In the genomic region with DNA sequence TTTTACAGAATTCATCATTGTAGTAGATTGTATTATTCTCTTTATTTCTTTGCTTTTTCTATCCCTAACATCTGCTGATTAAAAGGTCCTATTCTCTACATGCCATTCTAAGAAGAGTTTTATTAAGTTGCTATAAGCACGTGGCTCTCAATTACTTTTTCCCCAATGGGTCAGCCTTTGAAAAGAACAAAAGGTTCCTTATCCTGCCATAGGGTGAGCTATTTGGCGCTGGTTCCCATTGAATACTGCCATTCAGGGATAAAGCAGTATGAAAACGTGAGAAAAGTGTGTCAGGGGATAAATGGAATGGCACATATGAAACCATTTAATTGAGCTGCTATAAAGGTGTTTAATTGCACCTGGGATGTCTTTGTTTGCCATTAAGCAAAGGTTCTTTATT, we compare ENCODE assay signal across 24 cellular contexts.
DNase-seq lines count a peak whose midpoint lies in the region; ATAC-seq, FAIRE-seq and TF ChIP-seq lines count a peak whose summit lies in the region.
"Had no signal": no experiment of that assay in that cellular context is flagged by ENCODE, and none has a peak within 500 bp of the region (broad histone marks: within the 10 kb centered on the region; RNA-seq: fewer than 3 reads in every experiment).

No MANE protein-coding gene starts in this region.

- CTCF ChIA-PET in H1 (lab: Charles Lee; ENCODE audit: partially characterized antibody): interaction anchor here (0.8 to 1.1 kb wide), 3 partner anchors 17 to 222 kb away, joined by 3 read pairs; no protein-coding TSS in a partner anchor

- H3K23me2 ChIP-seq in H1 (ENCODE audit: low read depth, low read length): peaks cover 3% of the 10 kb centered on the region; the same call in 1 of the 2 replicates

- H2BK120ac ChIP-seq in H1 (replicated peaks; ENCODE audit: low read depth, low read length): no peak overlapping the region

- H3K27ac ChIP-seq in OCI-LY3 (ENCODE audit: low read length) (no peak overlapping the region), H1 (ENCODE audit: low read depth, low read length) (no peak overlapping the region), spleen (peak overlapping the region in 7 of 8 donors; percentile 53 to 69 (median 64))

- H3K4me3 ChIP-seq in OCI-LY3 (ENCODE audit: low read length) (no peak overlapping the region), H1 (ENCODE audit: extremely low read depth in 1 of 4, insufficient read depth in 2 of 4, low read depth in 3 of 4, low read length in 4 of 4) (no peak overlapping the region), spleen (no peak overlapping the region)
- H3K4me3 ChIP-seq: body of pancreas had no signal

- peaks cover 17% of the 10 kb centered on the region for H3K4me1 Mint-ChIP-seq in activated T-cell treated with anti-CD3 and anti-CD28 coated beads, Interleukin-2, amount 50 U/mL, for 72 hours (ENCODE audit: low read depth)

- no peak overlapping the region for H4K8ac ChIP-seq in H1 (ENCODE audit: extremely low read depth, insufficient read depth, low read length)

- H3K27me3 Mint-ChIP-seq in activated T-cell treated with anti-CD3 and anti-CD28 coated beads, Interleukin-2, amount 50 U/mL, for 72 hours (ENCODE audit: low read depth): no peaks in the 10 kb centered on the region
- H3K27me3 Mint-ChIP-seq: activated naive CD4-positive, alpha-beta T cell treated with anti-CD3 and anti-CD28 coated beads, Interleukin-2, amount 10 ng/mL, durations not matched to agents 7 days and 5 days; stimulated activated naive CD8-positive, alpha-beta T cell treated with anti-CD3 and anti-CD28 coated beads, Interleukin-15, Interleukin-2, amounts not matched to agents 100 ng/mL and 50 ng/mL, for 24 hours; type B pancreatic cell had no signal

- H2BK20ac ChIP-seq in H1 (ENCODE audit: low read length): no peak overlapping the region

- H3K14ac ChIP-seq in H1 (ENCODE audit: insufficient read length): no peak overlapping the region

- no peak for TF ChIP-seq RAD21 in H1 (IDR thresholded peaks at IDR 0.05 in 1 of 2, conservative IDR thresholded peaks at IDR 0.05 in 1 of 2; ENCODE audit: low read depth in 2 of 2, low read length in 2 of 2)

- H2AFZ ChIP-seq in OCI-LY3 (ENCODE audit: low read depth, low read length): no peak overlapping the region
- H2AFZ ChIP-seq in H1 (ENCODE audit: low read length): no peak overlapping the region

- H3K4me3 Mint-ChIP-seq in activated T-cell treated with anti-CD3 and anti-CD28 coated beads, Interleukin-2, amount 50 U/mL, for 72 hours: peak overlapping the region; percentile 30 to 66
- H3K4me3 Mint-ChIP-seq: type B pancreatic cell had no signal

- no peaks in the 10 kb centered on the region for H4K20me1 ChIP-seq in OCI-LY3 (ENCODE audit: insufficient read depth, low read length)
- no peaks in the 10 kb centered on the region for H4K20me1 ChIP-seq in H1 (replicated peaks in 1 of 2; ENCODE audit: control insufficient read depth in 1 of 2, insufficient read depth in 2 of 2, low read length in 2 of 2)

- peak overlapping the region; percentile 69 for H3K27ac Mint-ChIP-seq in activated T-cell treated with anti-CD3 and anti-CD28 coated beads, Interleukin-2, amount 50 U/mL, for 72 hours
- H3K27ac Mint-ChIP-seq: stimulated activated naive CD8-positive, alpha-beta T cell treated with anti-CD3 and anti-CD28 coated beads, Interleukin-15, Interleukin-2, amounts not matched to agents 100 ng/mL and 50 ng/mL, for 24 hours; type B pancreatic cell had no signal

- H2BK15ac ChIP-seq in H1 (ENCODE audit: low read length): no peak overlapping the region

- DNase-seq in activated T-cell treated with anti-CD3 and anti-CD28 coated beads, Interleukin-2, amount 50 U/mL, for 72 hours: no peak
- DNase-seq in activated T-cell treated with anti-CD3 and anti-CD28 coated beads for 4 hours (no peak), H1 (ENCODE audit: low read depth in 1 of 2, low spot score in 2 of 2) (no peak), spleen (no peak), NCI-H1048 (lab: John Stamatoyannopoulos, UW) (no peak), H54 (ENCODE audit: insufficient read length, low spot score) (no peak), anterior cingulate cortex (lab: John Stamatoyannopoulos, UW) (no peak)
- DNase-seq: ACHN; activated CD4-positive, CD25-positive, alpha-beta regulatory T cell treated with anti-CD3 and anti-CD28 coated beads, Interleukin-2, amount 50 U/mL, for 72 hours; activated CD8-positive, alpha-beta memory T cell treated with anti-CD3 and anti-CD28 coated beads, Interleukin-2, amount 50 U/mL, for 48 hours; activated naive CD4-positive, alpha-beta T cell treated with anti-CD3 and anti-CD28 coated beads, Interleukin-2, amount 10 ng/mL, durations not matched to agents 7 days and 5 days; body of pancreas; CD8-positive, alpha-beta T cell; cortex of kidney; DMS79 treated with DMSO at 0.1 percent for 48 hours; left ventricle myocardium superior; NCI-H187 treated with DMSO at 0.1 percent for 48 hours; NCI-H526; right cardiac atrium; T1000 had no signal

- no peak overlapping the region for H3K4ac ChIP-seq in H1 (replicated peaks; ENCODE audit: insufficient read length, low read depth, low read length)

- H2BK5ac ChIP-seq in H1 (ENCODE audit: low read depth, low read length): no peak overlapping the region

- H3K18ac ChIP-seq in H1 (ENCODE audit: extremely low read depth, low read length): no peak overlapping the region

- H3K36me3 Mint-ChIP-seq in activated T-cell treated with anti-CD3 and anti-CD28 coated beads, Interleukin-2, amount 50 U/mL, for 72 hours (ENCODE audit: insufficient read depth in 2 of 2): no peaks in the 10 kb centered on the region

- no peak for TF ChIP-seq EP300 in H1 (IDR thresholded peaks at IDR 0.05; ENCODE audit: borderline replicate concordance in 1 of 2, low read depth in 2 of 2, low read length in 2 of 2)

- H3K23ac ChIP-seq in H1 (ENCODE audit: insufficient read length): no peak overlapping the region

- TF ChIP-seq POLR2A in H1 (IDR thresholded peaks at IDR 0.05; ENCODE audit: control extremely low read depth in 1 of 2, low read depth in 2 of 2, low read length in 2 of 2) (no peak), spleen (IDR thresholded peaks at IDR 0.05) (no peak), H54 (IDR thresholded peaks at IDR 0.05; ENCODE audit: low read depth, low read length) (no peak)

- WGBS in H1 (ENCODE audit: extremely low coverage in 1 of 2, insufficient coverage in 1 of 2, insufficient read length in 1 of 2, insufficient replicate concordance in 2 of 2, low coverage in 1 of 2, low lambda C conversion rate in 2 of 2, missing lambda C conversion rate in 1 of 2), 2 experiments: 44% methylated on average over 3 of the region's 3 CpGs; no CpG with 5 or more reads in 1 of the 2 experiments
- 77 to 86% (median 82%) methylated on average over 3 of the region's 3 CpGs for WGBS in spleen, 5 donors

- H3K4me1 ChIP-seq in OCI-LY3 (ENCODE audit: low read length): peaks cover 9% of the 10 kb centered on the region
- H3K4me1 ChIP-seq in H1 (replicated peaks in 1 of 4; ENCODE audit: control insufficient read depth in 3 of 4, insufficient read depth in 4 of 4, low read length in 3 of 4): peaks cover 0 to 4% (median 1%) of the 10 kb centered on the region in 4 experiments; a peak in 2 of 7 replicates
- H3K4me1 ChIP-seq in spleen: peaks cover 2 to 41% (median 21%) of the 10 kb centered on the region in 6 donors

- H3K79me2 ChIP-seq in OCI-LY3 (ENCODE audit: low read length): no peaks in the 10 kb centered on the region
- H3K79me2 ChIP-seq in H1 (ENCODE audit: control insufficient read depth in 1 of 2, insufficient read depth in 2 of 2, low read length in 2 of 2): no peaks in the 10 kb centered on the region; a peak in 2 of 4 replicates

- H3K9me3 ChIP-seq in OCI-LY3 (ENCODE audit: insufficient read depth, low read length) (no peaks in the 10 kb centered on the region), H1 (ENCODE audit: insufficient read depth in 2 of 2, low read depth in 1 of 2, low read length in 1 of 2) (no peaks in the 10 kb centered on the region), spleen (no peaks in the 10 kb centered on the region)
- H3K9me3 ChIP-seq: body of pancreas had no signal

- TF ChIP-seq CTCF in OCI-LY3 (IDR thresholded peaks at IDR 0.05; ENCODE audit: low read depth, low read length): no peak
- TF ChIP-seq CTCF in H1 (IDR thresholded peaks at IDR 0.05; ENCODE audit: control extremely low read depth in 1 of 3, insufficient read depth in 1 of 3, low read depth in 1 of 3, low read length in 3 of 3): no peak
- no peak for TF ChIP-seq CTCF in spleen (IDR thresholded peaks at IDR 0.05 in 8 of 11, conservative IDR thresholded peaks at IDR 0.05 in 3 of 11)

- H4K91ac ChIP-seq in H1 (replicated peaks; ENCODE audit: insufficient read length, low read length): no peak overlapping the region

- H2BK12ac ChIP-seq in H1 (ENCODE audit: low read depth, low read length): no peak overlapping the region

- H2AK5ac ChIP-seq in H1 (ENCODE audit: low read depth, low read length): no peak overlapping the region

- FAIRE-seq in H1 (lab: Jason Lieb, UNC): peak; percentile 28
- no peak for FAIRE-seq in H54 (lab: Jason Lieb, UNC)

- H3K4me2 ChIP-seq in OCI-LY3 (ENCODE audit: low read length): peak overlapping the region; percentile 30; the same call in 1 of the 2 replicates
- no peak overlapping the region for H3K4me2 ChIP-seq in H1 (ENCODE audit: insufficient read depth in 1 of 2, low read depth in 2 of 2, low read length in 2 of 2)

- H3K9ac ChIP-seq in OCI-LY3 (ENCODE audit: low read length) (no peak overlapping the region), H1 (replicated peaks in 1 of 4; ENCODE audit: extremely low read depth in 1 of 4, low read depth in 3 of 4, low read length in 3 of 4) (no peak overlapping the region)

- H3K56ac ChIP-seq in H1 (replicated peaks; ENCODE audit: insufficient read length, low read depth, low read length): no peak overlapping the region

- POLR2A ChIA-PET in H1 (lab: Charles Lee; ENCODE audit: partially characterized antibody): interaction anchor here (0.6 to 1.2 kb wide), 2 partner anchors 38 to 44 kb away, joined by 3 read pairs; no protein-coding TSS in a partner anchor

- intact Hi-C loops in spleen (cut with DNase I; ENCODE audit: low total_unique reads): no loop called here

- no peaks in the 10 kb centered on the region for H3K36me3 ChIP-seq in OCI-LY3 (replicated peaks; ENCODE audit: low read depth, low read length)
- H3K36me3 ChIP-seq in H1 (ENCODE audit: control insufficient read depth in 2 of 4, insufficient read depth in 4 of 4, low read length in 3 of 4): no peaks in the 10 kb centered on the region
- peaks cover 0 to 7% (median 0%) of the 10 kb centered on the region in 6 donors for H3K36me3 ChIP-seq in spleen

- H3K79me1 ChIP-seq in H1 (ENCODE audit: low read depth, low read length): no peaks in the 10 kb centered on the region; the same call in 1 of the 2 replicates

- ATAC-seq in activated T-cell treated with anti-CD3 and anti-CD28 coated beads, Interleukin-2, amount 50 U/mL, for 72 hours (replicated peaks in 1 of 2): no peak
- ATAC-seq: body of pancreas; CD8-positive, alpha-beta T cell; left ventricle myocardium superior; Panc1; right cardiac atrium had no signal

- no peaks in the 10 kb centered on the region for H3K27me3 ChIP-seq in OCI-LY3 (ENCODE audit: low read depth, low read length)
- H3K27me3 ChIP-seq in H1 (replicated peaks in 1 of 4; ENCODE audit: control insufficient read depth in 3 of 4, extremely low read depth in 1 of 4, insufficient read depth in 3 of 4, low read length in 3 of 4): no peaks in the 10 kb centered on the region
- H3K27me3 ChIP-seq in spleen (replicated peaks in 1 of 7): no peaks in the 10 kb centered on the region
- H3K27me3 ChIP-seq: body of pancreas had no signal

- H4K5ac ChIP-seq in H1 (ENCODE audit: insufficient read length, low read depth, low read length): no peak overlapping the region

- H3K9me3 Mint-ChIP-seq in activated T-cell treated with anti-CD3 and anti-CD28 coated beads, Interleukin-2, amount 50 U/mL, for 72 hours: no peaks in the 10 kb centered on the region
- H3K9me3 Mint-ChIP-seq: activated naive CD4-positive, alpha-beta T cell treated with anti-CD3 and anti-CD28 coated beads, Interleukin-2, amount 10 ng/mL, durations not matched to agents 7 days and 5 days; CD8-positive, alpha-beta T cell; stimulated activated naive CD8-positive, alpha-beta T cell treated with anti-CD3 and anti-CD28 coated beads, Interleukin-15, Interleukin-2, amounts not matched to agents 100 ng/mL and 50 ng/mL, for 24 hours; type B pancreatic cell had no signal

Comparison
In these comparisons a context has a peak if more than half of its experiments do, and no peak if none do; other contexts are left out.
1. H3K27ac ChIP-seq: peak in spleen (7 of 8); none in OCI-LY3 (single experiment) and H1 (single experiment).